Comparison of ENCODE assay signal across 8 cellular contexts in the genomic region with DNA sequence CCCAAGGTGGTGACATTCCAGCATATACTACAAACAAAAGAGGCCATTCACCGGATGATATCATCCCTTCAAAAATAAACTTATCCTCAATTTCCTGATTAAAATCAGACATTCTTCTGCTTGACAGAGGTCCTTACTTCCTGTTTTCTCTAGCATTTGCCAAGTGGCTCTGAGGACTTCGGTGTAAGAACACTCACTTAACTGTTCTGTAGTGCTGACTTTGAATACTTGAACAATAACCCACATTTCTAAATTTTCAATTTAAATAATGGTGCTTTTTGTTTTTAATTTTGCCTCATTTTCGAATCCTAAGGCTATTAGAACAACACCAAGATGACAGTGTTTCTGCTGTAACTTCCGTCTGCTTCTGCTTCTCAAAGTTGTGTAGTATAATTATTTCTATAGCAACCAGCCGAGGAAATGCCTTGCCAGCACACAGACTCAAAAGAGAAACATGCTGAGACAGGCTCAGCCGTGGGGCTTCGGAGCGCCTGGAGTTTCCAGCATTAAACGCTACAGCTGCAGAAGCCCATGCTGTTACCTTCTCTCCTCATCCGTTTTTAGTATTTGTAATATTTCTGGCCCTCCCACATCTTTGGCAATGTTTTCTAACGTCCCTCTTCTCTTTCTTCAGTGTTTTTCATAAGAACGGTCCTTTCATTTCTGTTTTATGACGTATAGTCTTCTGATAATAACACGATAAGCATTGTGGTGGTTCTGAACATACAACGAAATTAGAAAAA. TPM values are rescaled to one million over a fixed set of nuclear protein-coding genes. Genes with fewer than 3 reads are reported as not detected.
DNase-seq lines count a peak whose midpoint lies in the region; ATAC-seq, FAIRE-seq and TF ChIP-seq lines count a peak whose summit lies in the region.

No MANE protein-coding gene starts in this region.

- peak overlapping the region; percentile 98 for H3K9ac ChIP-seq in endothelial cell of umbilical vein (replicated peaks; ENCODE audit: extremely low read depth, insufficient read depth, low read length)

- CTCF ChIA-PET in AG04449 (lab: Yijun Ruan, JAX) (interaction anchor here (1.0 to 1.8 kb wide), 5 partner anchors 21 to 310 kb away, joined by 3 to 5 read pairs (median 3); no protein-coding TSS in a partner anchor), endothelial cell of umbilical vein (lab: Charles Lee) (interaction anchor here (0.9 to 2.9 kb wide), 6 partner anchors 12 to 275 kb away, joined by 3 to 15 read pairs (median 7); no protein-coding TSS in a partner anchor)

- H3K27me3 ChIP-seq in endothelial cell of umbilical vein (ENCODE audit: control insufficient read depth in 2 of 2, insufficient read depth in 2 of 2, low read length in 2 of 2), result no peaks in the 10 kb centered on the region

- dilution Hi-C loops in endothelial cell of umbilical vein (cut with MboI; ENCODE audit: extremely low pct_ligation_motif_present, low sequenced_read_pairs), result no loop called here

- no peaks in the 10 kb centered on the region for H3K36me3 ChIP-seq in endothelial cell of umbilical vein (ENCODE audit: control insufficient read depth in 2 of 2, extremely low read depth in 1 of 2, insufficient read depth in 2 of 2, low read length in 2 of 2)

- TSS peak; percentile 93 for BruUV-seq in endothelial cell of umbilical vein (replicated peaks; lab: Mats Ljungman, UMichigan)

- TF ChIP-seq CTCF in AG04449 (IDR thresholded peaks at IDR 0.05; ENCODE audit: insufficient read depth, low read length, missing control alignments) (no peak), endothelial cell of umbilical vein (IDR thresholded peaks at IDR 0.05; ENCODE audit: extremely low read depth in 1 of 2, insufficient read depth in 1 of 2, low read depth in 1 of 2, low read length in 2 of 2) (no peak)

- ATAC-seq in GM19025 (IDR thresholded peaks at IDR 0.05; ENCODE audit: low read depth, unreplicated experiment), result peak; percentile 89
- ATAC-seq in HG03175 (IDR thresholded peaks at IDR 0.05; ENCODE audit: unreplicated experiment), result peak; percentile 94

- no peaks in the 10 kb centered on the region for H3K9me1 ChIP-seq in endothelial cell of umbilical vein (replicated peaks; ENCODE audit: control insufficient read depth, extremely low read depth, insufficient read depth, low read length)

- peak overlapping the region; percentile 58 for H3K4me3 ChIP-seq in AG04449 (ENCODE audit: low read depth, low read length)
- H3K4me3 ChIP-seq in endothelial cell of umbilical vein (replicated peaks in 1 of 3; ENCODE audit: insufficient read depth in 1 of 3, low read depth in 1 of 3, low read length in 3 of 3), result peak overlapping the region; percentile 29 to 92 (median 84)

- peak; percentile 80 for FAIRE-seq in endothelial cell of umbilical vein (lab: Jason Lieb, UNC)

- H3K4me2 ChIP-seq in endothelial cell of umbilical vein (ENCODE audit: insufficient read depth, low read length), result peak overlapping the region; percentile 93

- H3K9me3 ChIP-seq in endothelial cell of umbilical vein (replicated peaks; ENCODE audit: control insufficient read depth, insufficient read depth, low read length), result no peaks in the 10 kb centered on the region

- POLR2A ChIA-PET in AG04449 (lab: Yijun Ruan, JAX), result interaction anchor here (0.9 kb wide), 1 partner anchor 21 kb away, joined by 3 read pairs; no protein-coding TSS in a partner anchor
- POLR2A ChIA-PET in endothelial cell of umbilical vein (lab: Charles Lee), result no interaction called here

- H3K79me2 ChIP-seq in endothelial cell of umbilical vein (ENCODE audit: control insufficient read depth, insufficient read depth, low read length), result no peaks in the 10 kb centered on the region

- peak; percentile 41 for TF ChIP-seq POLR2A in endothelial cell of umbilical vein (IDR thresholded peaks at IDR 0.05; ENCODE audit: low read depth, low read length)

- H3K4me1 ChIP-seq in endothelial cell of umbilical vein (ENCODE audit: control insufficient read depth, extremely low read depth, insufficient read depth, low read length), result peaks cover 27% of the 10 kb centered on the region

- DNase-seq in AG04449 (ENCODE audit: low read depth, low spot score) (no peak), NOMO-1 treated with DMSO at 0.1 percent for 48 hours (lab: John Stamatoyannopoulos, UW; ENCODE audit: unreplicated experiment) (peak; percentile 64), activated T-cell treated with anti-CD3 and anti-CD28 coated beads for 1 hour (ENCODE audit: low read depth) (peak; percentile 44), endothelial cell of umbilical vein (ENCODE audit: low read depth, low spot score) (peak; percentile 94), mucosa of gallbladder (ENCODE audit: low spot score) (peak; percentile 78)
- DNase-seq in stimulated activated CD8-positive, alpha-beta memory T cell treated with anti-CD3 and anti-CD28 coated beads, Interleukin-4, amount 100 ng/mL, for 1 hour (ENCODE audit: low read depth in 2 of 2, low spot score in 1 of 2), result peak; percentile 32 to 49

- peak overlapping the region; percentile 25 for H2AFZ ChIP-seq in endothelial cell of umbilical vein (ENCODE audit: low read depth, low read length)

- intact Hi-C loops in endothelial cell of umbilical vein (cut with micrococcal nuclease), result loop anchor here (1.0 to 2.0 kb wide), 5 partner anchors 12 to 607 kb away; a partner anchor contains a TSS

- no peaks in the 10 kb centered on the region for H4K20me1 ChIP-seq in endothelial cell of umbilical vein (replicated peaks; ENCODE audit: control insufficient read depth, extremely low read depth, insufficient read depth, low read length)

- H3K27ac ChIP-seq in endothelial cell of umbilical vein (ENCODE audit: insufficient read depth, low read depth, low read length), result peak overlapping the region; percentile 95

TF ChIP-seq in endothelial cell of umbilical vein, 7 proteins besides CTCF, POLR2A, EP300 and RAD21:
- TF ChIP-seq, protein P1, sequence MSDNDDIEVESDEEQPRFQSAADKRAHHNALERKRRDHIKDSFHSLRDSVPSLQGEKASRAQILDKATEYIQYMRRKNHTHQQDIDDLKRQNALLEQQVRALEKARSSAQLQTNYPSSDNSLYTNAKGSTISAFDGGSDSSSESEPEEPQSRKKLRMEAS (IDR thresholded peaks at IDR 0.05; ENCODE audit: insufficient read depth, insufficient read length), result no peak
- TF ChIP-seq POLR2AphosphoS5 (IDR thresholded peaks at IDR 0.05; ENCODE audit: insufficient read depth, low read depth, low read length) (no peak), JUN (IDR thresholded peaks at IDR 0.05; ENCODE audit: borderline replicate concordance, insufficient read depth, insufficient read length, low read depth) (peak; percentile 95), GATA2 (IDR thresholded peaks at IDR 0.05; ENCODE audit: insufficient read depth, insufficient read length, low read depth, low read length) (peak; percentile 87), EZH2 (IDR thresholded peaks at IDR 0.05; ENCODE audit: borderline replicate concordance, low read depth, low read length, severe bottlenecking) (no peak), FOS (IDR thresholded peaks at IDR 0.05; ENCODE audit: borderline replicate concordance, insufficient read depth, low read length) (no peak), MYC (IDR thresholded peaks at IDR 0.05; ENCODE audit: low read depth, low read length) (no peak)

RNA-seq across cellular contexts. Expression of a gene that starts 19.5 kb away (rescaled TPM):
- total RNA-seq in endothelial cell of umbilical vein (525 and 578 TPM in 2 replicates), mucosa of gallbladder (55.5 TPM)
- polyA plus RNA-seq in endothelial cell of umbilical vein, result 313 and 403 TPM in 2 replicates
- polyA plus RNA-seq in endothelial cell of umbilical vein (2011; cell fraction: cytosol; rRNA removed), result 739 and 850 TPM in 2 replicates
- polyA plus RNA-seq in endothelial cell of umbilical vein (2011; cell fraction: nucleus; rRNA removed), result 853 and 889 TPM in 2 replicates
- polyA plus RNA-seq in endothelial cell of umbilical vein (2012), result 651 and 824 TPM in 2 replicates
- polyA minus RNA-seq in endothelial cell of umbilical vein, result 346 and 389 TPM in 2 replicates
- polyA minus RNA-seq in endothelial cell of umbilical vein (2011; cell fraction: cytosol; rRNA and poly(A)+ RNA removed), result 99.6 TPM
- 497 and 541 TPM in 2 replicates for polyA minus RNA-seq in endothelial cell of umbilical vein (2011; cell fraction: nucleus; rRNA and poly(A)+ RNA removed)
